7 cellular contexts compared by ENCODE assay signal in genomic region chr17:43365921-43366320, GRCh38. TPM values are rescaled to one million over a fixed set of nuclear protein-coding genes. Genes with fewer than 3 reads are reported as not detected.
DNase-seq lines count a peak whose midpoint lies in the region; ATAC-seq, FAIRE-seq and TF ChIP-seq lines count a peak whose summit lies in the region.
"Not testable (repeated sequence)": the region's sequence is repeated elsewhere in the genome, so short reads cannot be mapped to it uniquely, and the experiment has no call there.

No MANE protein-coding gene starts in this region.

- not testable (repeated sequence) for DNase-seq in T-helper 17 cell; activated T-cell treated with anti-CD3 and anti-CD28 coated beads, Interleukin-2, amount 50 U/mL, for 24 hours; activated naive CD8-positive, alpha-beta T cell treated with anti-CD3 and anti-CD28 coated beads, Interleukin-2, amount 50 U/mL, for 24 hours; HepG2 (ENCODE audit: low spot score)

- not testable (repeated sequence) for H3K9me3 ChIP-seq in T-helper 17 cell (ENCODE audit: control insufficient read depth, low read length, poor library complexity, severe bottlenecking); HepG2 (ENCODE audit: low read length)

- CTCF ChIA-PET in HepG2 (lab: Yijun Ruan, JAX; ENCODE audit: low intra/inter-chr PET ratio, low total read pairs) = not testable (repeated sequence)

- not testable (repeated sequence) for H2AFZ ChIP-seq in HepG2 (ENCODE audit: low read length)

- not testable (repeated sequence) for H3K27me3 Mint-ChIP-seq in T-helper 17 cell; activated T-cell treated with anti-CD3 and anti-CD28 coated beads, Interleukin-2, amount 50 U/mL, for 24 hours; activated naive CD8-positive, alpha-beta T cell treated with anti-CD3 and anti-CD28 coated beads, Interleukin-2, amount 50 U/mL, for 24 hours; nephron (ENCODE audit: low read depth); stimulated activated naive CD8-positive, alpha-beta T cell treated with anti-CD3 and anti-CD28 coated beads, Interleukin-15, Interleukin-2, amounts not matched to agents 100 ng/mL and 50 ng/mL, for 24 hours

- not testable (repeated sequence) for H3K9ac ChIP-seq in HepG2 (ENCODE audit: insufficient read depth, low read depth, low read length)

- FAIRE-seq in HepG2 (lab: Jason Lieb, UNC) = not testable (repeated sequence)

- H4K20me1 ChIP-seq in HepG2 (ENCODE audit: insufficient read depth, low read length) = not testable (repeated sequence)

- peak overlapping the region; percentile 100; the same call in 1 of the 2 replicates for H3K27ac ChIP-seq in 22Rv1
- not testable (repeated sequence) for H3K27ac ChIP-seq in HepG2 (ENCODE audit: extremely low read length, insufficient read depth, low read length)

- TF ChIP-seq POLR2A in HepG2 (IDR thresholded peaks at IDR 0.05; ENCODE audit: insufficient read depth in 1 of 2, low read depth in 2 of 2, low read length in 2 of 2) = not testable (repeated sequence)

- peaks cover 21% of the 10 kb centered on the region for H3K79me2 ChIP-seq in HepG2 (ENCODE audit: insufficient read depth, low read length)

- not testable (repeated sequence) for TF ChIP-seq CTCF in 22Rv1 (IDR thresholded peaks at IDR 0.05); HepG2 (CRISPR knock-in tag; IDR thresholded peaks at IDR 0.05); nephron (IDR thresholded peaks at IDR 0.05; ENCODE audit: unreplicated experiment in 3 of 3)

- H3K27me3 ChIP-seq in HepG2 (ENCODE audit: control insufficient read depth in 1 of 2, insufficient read depth in 2 of 2, low read length in 2 of 2) = not testable (repeated sequence)

- TF ChIP-seq RAD21 in HepG2 (CRISPR knock-in tag; IDR thresholded peaks at IDR 0.05) = not testable (repeated sequence)

- not testable (repeated sequence) for H3K9me3 Mint-ChIP-seq in activated T-cell treated with anti-CD3 and anti-CD28 coated beads, Interleukin-2, amount 50 U/mL, for 24 hours; activated naive CD8-positive, alpha-beta T cell treated with anti-CD3 and anti-CD28 coated beads, Interleukin-2, amount 50 U/mL, for 24 hours; nephron; stimulated activated naive CD8-positive, alpha-beta T cell treated with anti-CD3 and anti-CD28 coated beads, Interleukin-15, Interleukin-2, amounts not matched to agents 100 ng/mL and 50 ng/mL, for 24 hours

- POLR2A ChIA-PET in HepG2 (lab: Yijun Ruan, JAX) = interaction anchor here (4.1 to 6.3 kb wide), 2 partner anchors 26 to 116 kb away, joined by 185 to 288 read pairs; partner anchors contain the start of gene DHX8

- not testable (repeated sequence) for H3K36me3 Mint-ChIP-seq in T-helper 17 cell (ENCODE audit: low read depth); activated T-cell treated with anti-CD3 and anti-CD28 coated beads, Interleukin-2, amount 50 U/mL, for 24 hours (ENCODE audit: low read depth); activated naive CD8-positive, alpha-beta T cell treated with anti-CD3 and anti-CD28 coated beads, Interleukin-2, amount 50 U/mL, for 24 hours (ENCODE audit: low read depth); nephron (ENCODE audit: low read depth); stimulated activated naive CD8-positive, alpha-beta T cell treated with anti-CD3 and anti-CD28 coated beads, Interleukin-15, Interleukin-2, amounts not matched to agents 100 ng/mL and 50 ng/mL, for 24 hours (ENCODE audit: low read depth)

- not testable (repeated sequence) for BruUV-seq in HepG2 (replicated peaks; lab: Mats Ljungman, UMichigan)

- not testable (repeated sequence) for H3K4me3 ChIP-seq in HepG2 (replicated peaks in 1 of 3; ENCODE audit: insufficient read depth in 1 of 3, low read depth in 2 of 3, low read length in 3 of 3)

- H3K4me3 Mint-ChIP-seq in T-helper 17 cell; activated T-cell treated with anti-CD3 and anti-CD28 coated beads, Interleukin-2, amount 50 U/mL, for 24 hours; activated naive CD8-positive, alpha-beta T cell treated with anti-CD3 and anti-CD28 coated beads, Interleukin-2, amount 50 U/mL, for 24 hours; nephron; stimulated activated naive CD8-positive, alpha-beta T cell treated with anti-CD3 and anti-CD28 coated beads, Interleukin-15, Interleukin-2, amounts not matched to agents 100 ng/mL and 50 ng/mL, for 24 hours: not testable (repeated sequence)

- H3K4me1 Mint-ChIP-seq in T-helper 17 cell (peaks cover 33% of the 10 kb centered on the region), nephron (peaks cover 32% of the 10 kb centered on the region)
- peaks cover 73% of the 10 kb centered on the region for H3K4me1 Mint-ChIP-seq in activated T-cell treated with anti-CD3 and anti-CD28 coated beads, Interleukin-2, amount 50 U/mL, for 24 hours (ENCODE audit: low read depth)
- peaks cover 63% of the 10 kb centered on the region for H3K4me1 Mint-ChIP-seq in activated naive CD8-positive, alpha-beta T cell treated with anti-CD3 and anti-CD28 coated beads, Interleukin-2, amount 50 U/mL, for 24 hours
- H3K4me1 Mint-ChIP-seq in stimulated activated naive CD8-positive, alpha-beta T cell treated with anti-CD3 and anti-CD28 coated beads, Interleukin-15, Interleukin-2, amounts not matched to agents 100 ng/mL and 50 ng/mL, for 24 hours (ENCODE audit: low read depth) = peaks cover 78% of the 10 kb centered on the region

- not testable (repeated sequence) for H3K36me3 ChIP-seq in HepG2 (replicated peaks in 1 of 2; ENCODE audit: control insufficient read depth in 1 of 2, insufficient read depth in 2 of 2, low read length in 2 of 2)

- H3K4me2 ChIP-seq in HepG2 (ENCODE audit: low read depth, low read length) = not testable (repeated sequence)

- peak overlapping the region; percentile 79 for H3K27ac Mint-ChIP-seq in T-helper 17 cell
- peak overlapping the region; percentile 100 for H3K27ac Mint-ChIP-seq in activated T-cell treated with anti-CD3 and anti-CD28 coated beads, Interleukin-2, amount 50 U/mL, for 24 hours
- peak overlapping the region; percentile 44 for H3K27ac Mint-ChIP-seq in activated naive CD8-positive, alpha-beta T cell treated with anti-CD3 and anti-CD28 coated beads, Interleukin-2, amount 50 U/mL, for 24 hours
- H3K27ac Mint-ChIP-seq in nephron = peak overlapping the region; percentile 72 to 100 (median 87)
- peak overlapping the region; percentile 33 for H3K27ac Mint-ChIP-seq in stimulated activated naive CD8-positive, alpha-beta T cell treated with anti-CD3 and anti-CD28 coated beads, Interleukin-15, Interleukin-2, amounts not matched to agents 100 ng/mL and 50 ng/mL, for 24 hours

- WGBS in HepG2 (ENCODE audit: low lambda C conversion rate) = 83% methylated on average over 9 of the region's 9 CpGs

- intact Hi-C loops in HepG2 (cut with micrococcal nuclease; ENCODE audit: unreplicated experiment) = not testable (repeated sequence)

- ATAC-seq in T-helper 17 cell; activated naive CD8-positive, alpha-beta T cell treated with anti-CD3 and anti-CD28 coated beads, Interleukin-2, amount 50 U/mL, for 24 hours; HepG2: not testable (repeated sequence)

- peaks cover 61% of the 10 kb centered on the region for H3K4me1 ChIP-seq in HepG2 (ENCODE audit: insufficient read depth, low read length)

- in situ Hi-C loops in HepG2 (cut with HindIII; ENCODE audit: extremely low pct_ligation_motif_present, low pct_unique_long_range_greater_than_20kb) = not testable (repeated sequence)

- not testable (repeated sequence) for TF ChIP-seq EP300 in HepG2 (IDR thresholded peaks at IDR 0.05; ENCODE audit: low read depth in 2 of 2, low read length in 2 of 2); HepG2 (CRISPR knock-in tag; IDR thresholded peaks at IDR 0.05; ENCODE audit: borderline replicate concordance)

TF ChIP-seq in HepG2, 621 proteins besides CTCF, POLR2A, EP300 and RAD21:
- TF ChIP-seq YY1 (IDR thresholded peaks at IDR 0.05; ENCODE audit: insufficient read depth, insufficient replicate concordance, low read depth, low read length) = peak; percentile 38
TF ChIP-seq in HepG2: peak in this region for 1; not testable (repeated sequence) for 620.

RNA-seq across cellular contexts. Expression of gene ARL4D, which starts 32.9 kb away (rescaled TPM):
- total RNA-seq in T-helper 17 cell = 1 to 10 TPM; 1.1 to 2.0 TPM
- 9.0 and 9.5 TPM in 2 replicates for total RNA-seq in HepG2 (2016; rRNA removed; fragmentation: Illumina TruSeq; extraction: Trizol)
- total RNA-seq in HepG2 (2016; cell fraction: cytosol; rRNA removed; fragmentation: Illumina TruSeq; extraction: Trizol; ENCODE audit: low read depth) = 4.8 and 5.0 TPM in 2 replicates
- total RNA-seq in HepG2 (2016; cell fraction: insoluble cytoplasmic fraction; rRNA removed; fragmentation: Illumina TruSeq; extraction: Trizol) = 8.2 and 10.0 TPM in 2 replicates
- total RNA-seq in HepG2 (2016; cell fraction: membrane; rRNA removed; fragmentation: Illumina TruSeq; extraction: Trizol) = 6.9 and 7.7 TPM in 2 replicates
- total RNA-seq in HepG2 (2016; cell fraction: nucleus; rRNA removed; fragmentation: Illumina TruSeq; extraction: Trizol) = 5.3 and 7.3 TPM in 2 replicates
- 25.9 and 40.6 TPM in 2 replicates for polyA plus RNA-seq in HepG2 (2011; rRNA removed)
- polyA plus RNA-seq in HepG2 (2011; cell fraction: cytosol; rRNA removed) = 42.8 and 43.2 TPM in 2 replicates
- 20.5 and 34.1 TPM in 2 replicates for polyA plus RNA-seq in HepG2 (2011; cell fraction: nucleus; rRNA removed)
- 31.5 and 47.6 TPM in 2 replicates for polyA plus RNA-seq in HepG2 (2012)
- 2.0 and 2.2 TPM in 2 replicates for polyA plus RNA-seq in HepG2 (2016; cell fraction: cytosol; fragmentation: Illumina TruSeq; extraction: Trizol; ENCODE audit: low read depth)
- polyA plus RNA-seq in HepG2 (2016; cell fraction: insoluble cytoplasmic fraction; fragmentation: Illumina TruSeq; extraction: Trizol; ENCODE audit: low read depth) = 11.6 and 13.8 TPM in 2 replicates
- 3.2 TPM in 2 replicates for polyA plus RNA-seq in HepG2 (2016; cell fraction: membrane; fragmentation: Illumina TruSeq; extraction: Trizol; ENCODE audit: low read depth)
- polyA plus RNA-seq in HepG2 (2016; cell fraction: nucleus; fragmentation: Illumina TruSeq; extraction: Trizol; ENCODE audit: insufficient read depth, low read depth) = 12.2 and 15.4 TPM in 2 replicates
- polyA minus RNA-seq in HepG2 (2011; rRNA and poly(A)+ RNA removed; ENCODE audit: low replicate concordance) = 18.8 and 37.1 TPM in 2 replicates
- polyA minus RNA-seq in HepG2 (2011; cell fraction: cytosol; rRNA and poly(A)+ RNA removed) = 15.0 and 19.8 TPM in 2 replicates
- 8.9 and 13.3 TPM in 2 replicates for polyA minus RNA-seq in HepG2 (2011; cell fraction: nucleus; rRNA and poly(A)+ RNA removed)

Comparison
In these comparisons a context has a peak if more than half of its experiments do, and no peak if none do; other contexts are left out.
1. H3K27ac Mint-ChIP-seq: peak in every context shown above with its lines; median percentile 100 in activated T-cell treated with anti-CD3 and anti-CD28 coated beads, Interleukin-2, amount 50 U/mL, for 24 hours; 87 in nephron; 79 in T-helper 17 cell; 44 in activated naive CD8-positive, alpha-beta T cell treated with anti-CD3 and anti-CD28 coated beads, Interleukin-2, amount 50 U/mL, for 24 hours; 33 in stimulated activated naive CD8-positive, alpha-beta T cell treated with anti-CD3 and anti-CD28 coated beads, Interleukin-15, Interleukin-2, amounts not matched to agents 100 ng/mL and 50 ng/mL, for 24 hours.